1 cellular context compared by ENCODE assay signal in the genomic region with DNA sequence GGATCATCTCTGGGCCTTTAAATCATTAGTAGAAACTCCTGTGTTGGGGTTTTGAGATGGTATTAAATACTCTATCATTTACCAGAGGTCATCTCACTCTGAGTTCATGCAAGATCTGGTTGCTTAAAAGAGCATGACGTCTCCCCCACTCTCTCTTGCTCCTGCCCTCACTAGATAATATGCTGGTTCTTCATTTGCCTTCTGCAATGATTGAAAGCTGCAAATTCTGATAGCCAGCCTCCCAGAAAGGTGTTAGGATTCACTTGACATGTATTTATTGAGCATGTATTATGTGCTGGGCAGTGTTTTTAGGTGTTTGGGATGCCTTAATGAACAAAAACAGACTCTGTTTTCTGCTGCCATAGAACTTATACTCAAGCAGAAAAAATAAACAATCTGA.
TF ChIP-seq lines count a peak whose summit lies in the region.

No MANE protein-coding gene starts in this region.

TF ChIP-seq in K562, 482 proteins besides CTCF, POLR2A, EP300 and RAD21:
- TF ChIP-seq ARID1B (IDR thresholded peaks at IDR 0.05) (0 out of 2 replicates have a peak, but pooled peaks have one; percentile 22), CREB1 (IDR thresholded peaks at IDR 0.05) (no peak), CREB1 (CRISPR knock-in tag; IDR thresholded peaks at IDR 0.05) (no peak), NCOR1 (IDR thresholded peaks at IDR 0.05) (0 out of 2 replicates have a peak, but pooled peaks have one; percentile 35), NR3C1 (CRISPR knock-in tag; IDR thresholded peaks at IDR 0.05) (no peak), TEAD4 (IDR thresholded peaks at IDR 0.05; ENCODE audit: low read length) (0 out of 2 replicates have a peak, but pooled peaks have one; percentile 31), TEAD4 (CRISPR knock-in tag; IDR thresholded peaks at IDR 0.05; ENCODE audit: borderline replicate concordance) (no peak), CBFA2T3 (IDR thresholded peaks at IDR 0.05) (peak; percentile 71), TAL1 (IDR thresholded peaks at IDR 0.05) (peak; percentile 33; the same call in 1 of the 2 replicates), CBFA2T2 (conservative IDR thresholded peaks at IDR 0.05) (peak; percentile 47)
- TF ChIP-seq, protein P1, sequence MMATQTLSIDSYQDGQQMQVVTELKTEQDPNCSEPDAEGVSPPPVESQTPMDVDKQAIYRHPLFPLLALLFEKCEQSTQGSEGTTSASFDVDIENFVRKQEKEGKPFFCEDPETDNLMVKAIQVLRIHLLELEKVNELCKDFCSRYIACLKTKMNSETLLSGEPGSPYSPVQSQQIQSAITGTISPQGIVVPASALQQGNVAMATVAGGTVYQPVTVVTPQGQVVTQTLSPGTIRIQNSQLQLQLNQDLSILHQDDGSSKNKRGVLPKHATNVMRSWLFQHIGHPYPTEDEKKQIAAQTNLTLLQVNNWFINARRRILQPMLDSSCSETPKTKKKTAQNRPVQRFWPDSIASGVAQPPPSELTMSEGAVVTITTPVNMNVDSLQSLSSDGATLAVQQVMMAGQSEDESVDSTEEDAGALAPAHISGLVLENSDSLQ (IDR thresholded peaks at IDR 0.05): peak; percentile 62; the same call in 1 of the 2 replicates
